Comparison of ENCODE assay signal across 26 cellular contexts in genomic region chr9:14249527-14249926, GRCh38.
DNase-seq lines count a peak whose midpoint lies in the region; ATAC-seq, FAIRE-seq and TF ChIP-seq lines count a peak whose summit lies in the region.
"Had no signal": no experiment of that assay in that cellular context is flagged by ENCODE, and none has a peak within 500 bp of the region (broad histone marks: within the 10 kb centered on the region; RNA-seq: fewer than 3 reads in every experiment).

No MANE protein-coding gene starts in this region.

- no peaks in the 10 kb centered on the region for H3K27me3 Mint-ChIP-seq in natural killer cell (ENCODE audit: low read depth in 2 of 2)

- no peak overlapping the region for H2AFZ ChIP-seq in hepatocyte

- no peak overlapping the region for H3K4me2 ChIP-seq in hepatocyte
- H3K4me2 ChIP-seq: BLaER1, SK-N-SH had no signal

- intact Hi-C loops in thyroid gland (cut with DNase I): no loop called here
- intact Hi-C loops in natural killer cell (cut with micrococcal nuclease): no loop called here

- 96% methylated on average over 2 of the region's 2 CpGs for WGBS in hepatocyte (ENCODE audit: low lambda C conversion rate, missing lambda C conversion rate)
- WGBS in thyroid gland, 2 donors: 88 to 93% methylated on average over 2 of the region's 2 CpGs

- TF ChIP-seq CTCF in RWPE2 (IDR thresholded peaks at IDR 0.05; ENCODE audit: poor library complexity, severe bottlenecking): no peak
- no peak for TF ChIP-seq CTCF in hepatocyte (IDR thresholded peaks at IDR 0.05; ENCODE audit: poor library complexity)
- TF ChIP-seq CTCF in thyroid gland (IDR thresholded peaks at IDR 0.05): no peak
- no peak for TF ChIP-seq CTCF in natural killer cell (IDR thresholded peaks at IDR 0.05)

- H3K27me3 ChIP-seq in RWPE2 (ENCODE audit: insufficient read depth, poor library complexity, severe bottlenecking): no peaks in the 10 kb centered on the region
- no peaks in the 10 kb centered on the region for H3K27me3 ChIP-seq in hepatocyte
- no peaks in the 10 kb centered on the region for H3K27me3 ChIP-seq in thyroid gland
- H3K27me3 ChIP-seq: BLaER1, MG63 had no signal

- H3K36me3 Mint-ChIP-seq in natural killer cell: no peaks in the 10 kb centered on the region

- H3K9me3 ChIP-seq in RWPE2 (ENCODE audit: severe bottlenecking) (no peaks in the 10 kb centered on the region), hepatocyte (ENCODE audit: low read depth) (no peaks in the 10 kb centered on the region), thyroid gland (no peaks in the 10 kb centered on the region)
- H3K9me3 ChIP-seq: BLaER1, MG63, SK-N-SH had no signal

- peak; percentile 6 for FAIRE-seq in H54 (lab: Jason Lieb, UNC)
- FAIRE-seq: A204.1, GM12891, H1, RCC 7860 had no signal

- H3K36me3 ChIP-seq in RWPE2 (ENCODE audit: low read depth) (peaks cover 16% of the 10 kb centered on the region; the same call in 1 of the 2 replicates), hepatocyte (replicated peaks; ENCODE audit: insufficient read depth, low read depth) (no peaks in the 10 kb centered on the region), thyroid gland (no peaks in the 10 kb centered on the region)
- H3K36me3 ChIP-seq: BLaER1 had no signal

- TF ChIP-seq POLR2A in H54 (IDR thresholded peaks at IDR 0.05; ENCODE audit: low read depth, low read length) (no peak), thyroid gland (IDR thresholded peaks at IDR 0.05) (no peak)

- H3K9me3 Mint-ChIP-seq in natural killer cell: peaks cover 0 to 2% of the 10 kb centered on the region in 2 donors
- H3K9me3 Mint-ChIP-seq: CD4-positive, alpha-beta T cell had no signal

- peaks cover 60% of the 10 kb centered on the region for H3K79me2 ChIP-seq in hepatocyte

- no peak overlapping the region for H3K4me3 ChIP-seq in RWPE2 (ENCODE audit: severe bottlenecking)
- no peak overlapping the region for H3K4me3 ChIP-seq in hepatocyte
- no peak overlapping the region for H3K4me3 ChIP-seq in thyroid gland (replicated peaks in 1 of 3)
- H3K4me3 ChIP-seq: BLaER1, MG63 had no signal

- no peaks in the 10 kb centered on the region for H3K4me1 Mint-ChIP-seq in natural killer cell

- H3K27ac ChIP-seq in RWPE2 (ENCODE audit: poor library complexity, severe bottlenecking): peak overlapping the region; percentile 81
- peak overlapping the region; percentile 38 for H3K27ac ChIP-seq in hepatocyte
- peak overlapping the region; percentile 45 to 93 (median 88) for H3K27ac ChIP-seq in thyroid gland
- H3K27ac ChIP-seq: BLaER1 had no signal

- DNase-seq in H54 (ENCODE audit: insufficient read length, low spot score) (no peak), RWPE2 (ENCODE audit: low spot score) (no peak), hepatocyte (ENCODE audit: low spot score) (no peak), thyroid gland (no peak), DMS53 treated with DMSO at 0.1 percent for 48 hours (lab: John Stamatoyannopoulos, UW; ENCODE audit: unreplicated experiment) (no peak), LoVo (ENCODE audit: low spot score) (no peak), natural killer cell (no peak)
- DNase-seq: CD4-positive, alpha-beta T cell; COR-L47; DMS 273 treated with DMSO at 0.1 percent for 48 hours; DMS79 treated with DMSO at 0.1 percent for 48 hours; GF-D8; KBM-7; MG63; NCI-H2029; NCI-H446 treated with DMSO at 0.1 percent for 48 hours; NCI-H526; NCI-H82; SK-N-SH; SW 1271 had no signal

- H3K27ac Mint-ChIP-seq in natural killer cell: no peak overlapping the region
- H3K27ac Mint-ChIP-seq: CD4-positive, alpha-beta T cell had no signal

- no peak overlapping the region for H3K4me3 Mint-ChIP-seq in natural killer cell
- H3K4me3 Mint-ChIP-seq: CD4-positive, alpha-beta T cell had no signal

- H3K4me1 ChIP-seq in RWPE2 (ENCODE audit: insufficient read depth, poor library complexity, severe bottlenecking) (peaks cover 50% of the 10 kb centered on the region), hepatocyte (ENCODE audit: insufficient read depth) (peaks cover 27% of the 10 kb centered on the region), thyroid gland (peaks cover 30 to 53% of the 10 kb centered on the region in 2 donors)
- H3K4me1 ChIP-seq: BLaER1 had no signal

- no peaks in the 10 kb centered on the region for H3K9me2 ChIP-seq in hepatocyte (replicated peaks; ENCODE audit: insufficient read depth)
- H3K9me2 ChIP-seq: SK-N-SH had no signal

- no peak for ATAC-seq in RWPE2 (ENCODE audit: low read depth)
- ATAC-seq in natural killer cell: no peak
- ATAC-seq: HCT116 had no signal

- peaks cover 9% of the 10 kb centered on the region for H4K20me1 ChIP-seq in hepatocyte (ENCODE audit: insufficient read depth, poor library complexity, severe bottlenecking)
- H4K20me1 ChIP-seq: BLaER1 had no signal

Comparison
In these comparisons a context has a peak if more than half of its experiments do, and no peak if none do; other contexts are left out.
1. H3K27ac ChIP-seq: peak in every context shown above with its lines; median percentile 88 in thyroid gland; 81 in RWPE2; 38 in hepatocyte.